25 cellular contexts compared by ENCODE assay signal in the genomic region with DNA sequence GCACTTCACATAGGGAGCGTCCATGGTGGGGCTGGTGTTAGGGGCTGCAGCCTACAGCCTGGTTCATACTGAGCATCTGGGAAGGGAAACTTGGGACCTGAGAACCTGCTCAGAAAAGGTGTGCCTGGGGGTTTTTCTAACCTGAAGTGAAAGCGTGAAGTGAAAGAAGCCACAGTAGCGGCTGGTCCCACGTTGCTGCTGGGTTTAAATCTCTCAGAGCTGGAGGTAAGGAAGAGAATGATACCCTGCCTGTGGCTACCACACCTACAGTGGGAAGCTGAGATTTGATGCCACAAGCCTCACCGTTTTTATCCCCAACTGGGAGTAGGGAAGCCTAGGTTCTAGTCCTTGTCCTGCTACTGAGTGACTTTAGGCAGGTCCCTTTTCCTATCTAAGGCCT. TPM values are rescaled to one million over a fixed set of nuclear protein-coding genes. Genes with fewer than 3 reads are reported as not detected.
DNase-seq lines count a peak whose midpoint lies in the region; ATAC-seq and FAIRE-seq lines count a peak whose summit lies in the region.
"Had no signal": no experiment of that assay in that cellular context is flagged by ENCODE, and none has a peak within 500 bp of the region (broad histone marks: within the 10 kb centered on the region; RNA-seq: fewer than 3 reads in every experiment).

No MANE protein-coding gene starts in this region.

- H3K36me3 Mint-ChIP-seq in IgD-negative memory B cell (peaks cover 3% of the 10 kb centered on the region), memory B cell (peaks cover 24% of the 10 kb centered on the region)
- H3K36me3 Mint-ChIP-seq: CD8-positive, alpha-beta T cell; naive thymus-derived CD4-positive, alpha-beta T cell had no signal

- H3K4me1 Mint-ChIP-seq in IgD-negative memory B cell: peaks cover 36 to 52% (median 40%) of the 10 kb centered on the region in 3 donors
- H3K4me1 Mint-ChIP-seq in memory B cell: peaks cover 55% of the 10 kb centered on the region

- H3K9me3 Mint-ChIP-seq in IgD-negative memory B cell: no peaks in the 10 kb centered on the region
- H3K9me3 Mint-ChIP-seq in memory B cell: no peaks in the 10 kb centered on the region
- H3K9me3 Mint-ChIP-seq: CD8-positive, alpha-beta T cell; naive thymus-derived CD4-positive, alpha-beta T cell had no signal

- peak; percentile 95 for FAIRE-seq in GM18507 (lab: Jason Lieb, UNC)

- H3K4me3 Mint-ChIP-seq in IgD-negative memory B cell (peak overlapping the region; percentile 61 to 92 (median 86)), memory B cell (peak overlapping the region; percentile 80)
- H3K4me3 Mint-ChIP-seq: CD8-positive, alpha-beta T cell; naive thymus-derived CD4-positive, alpha-beta T cell had no signal

- H3K27ac Mint-ChIP-seq in IgD-negative memory B cell: peak overlapping the region; percentile 90 to 98 (median 91)
- peak overlapping the region; percentile 97 for H3K27ac Mint-ChIP-seq in memory B cell
- H3K27ac Mint-ChIP-seq: CD8-positive, alpha-beta T cell had no signal

- peak; percentile 70 for ATAC-seq in GM21529 (IDR thresholded peaks at IDR 0.05; ENCODE audit: unreplicated experiment)
- peak; percentile 84 for ATAC-seq in memory B cell (ENCODE audit: low read depth)
- no peak for ATAC-seq in HG02623 (IDR thresholded peaks at IDR 0.05; ENCODE audit: unreplicated experiment)
- ATAC-seq: CD8-positive, alpha-beta T cell; heart left ventricle; lower lobe of right lung; naive thymus-derived CD4-positive, alpha-beta T cell had no signal

- H3K27me3 Mint-ChIP-seq in IgD-negative memory B cell (no peaks in the 10 kb centered on the region), memory B cell (no peaks in the 10 kb centered on the region)

- DNase-seq in GM18507 (ENCODE audit: extremely low spot score, insufficient read length, low read depth) (no peak), memory B cell (ENCODE audit: low spot score in 2 of 2) (no peak), LoVo (ENCODE audit: low spot score) (no peak), iPS-NIHi7 (ENCODE audit: extremely low spot score) (no peak), NCI-H1694 treated with DMSO at 0.1 percent for 48 hours (lab: John Stamatoyannopoulos, UW) (no peak)
- DNase-seq: activated CD4-positive, CD25-positive, alpha-beta regulatory T cell treated with anti-CD3 and anti-CD28 coated beads, Interleukin-2, amount 50 U/mL, for 72 hours; activated CD8-positive, alpha-beta memory T cell treated with anti-CD3 and anti-CD28 coated beads, Interleukin-2, amount 50 U/mL, for 48 hours; activated naive CD4-positive, alpha-beta T cell; CD8-positive, alpha-beta T cell; cerebellar nuclear complex; effector memory CD4-positive, alpha-beta T cell; heart left ventricle; lower lobe of right lung; MG63; naive thymus-derived CD4-positive, alpha-beta T cell; NCI-H2029; NCI-H510A; ovary; sigmoid colon; stimulated activated CD4-positive, alpha-beta T cell treated with anti-CD3 and anti-CD28 coated beads, Interleukin-1b, Interleukin-23, amount 100 ng/mL, for 48 hours; uterus had no signal

RNA-seq across cellular contexts. Expression of a gene that starts 21.0 kb away (rescaled TPM):
- polyA plus RNA-seq in IgD-negative memory B cell: 14.7 TPM

RNA-seq across cellular contexts. Expression of a gene that starts 24.1 kb away (rescaled TPM):
- 52.1 TPM for polyA plus RNA-seq in IgD-negative memory B cell
- polyA plus RNA-seq: AG04450 had no signal
